ENCODE assay signal across 1 cellular context in the genomic region with DNA sequence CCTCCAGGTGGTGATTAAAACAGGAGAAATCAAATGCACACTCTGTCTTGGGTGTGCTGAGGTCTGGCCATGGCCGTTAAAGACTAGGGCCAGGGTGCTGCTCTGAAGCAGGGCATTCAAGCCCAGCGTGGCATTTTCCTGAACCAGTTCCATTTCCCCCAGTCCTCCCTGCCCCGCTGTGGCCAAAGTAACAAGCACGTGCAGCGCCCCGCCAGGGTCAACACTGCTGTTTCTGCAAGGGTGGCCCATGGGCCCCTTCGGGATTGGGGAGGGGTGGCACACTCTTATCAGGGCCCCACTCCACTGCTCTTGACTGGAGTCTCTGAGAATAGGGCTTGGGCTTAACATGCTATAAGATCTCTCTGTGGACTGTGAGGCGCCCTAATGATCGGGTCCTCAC.
TF ChIP-seq lines count a peak whose summit lies in the region.

No MANE protein-coding gene starts in this region.

TF ChIP-seq in endothelial cell of umbilical vein, 7 proteins besides CTCF, POLR2A, EP300 and RAD21 (continued from another document):
- no peak for TF ChIP-seq GATA2 (IDR thresholded peaks at IDR 0.05; ENCODE audit: insufficient read depth, insufficient read length, low read depth, low read length)
- no peak for TF ChIP-seq FOS (IDR thresholded peaks at IDR 0.05; ENCODE audit: borderline replicate concordance, insufficient read depth, low read length)
- TF ChIP-seq MAX (IDR thresholded peaks at IDR 0.05; ENCODE audit: insufficient read depth, insufficient read length): no peak
- no peak for TF ChIP-seq POLR2AphosphoS5 (IDR thresholded peaks at IDR 0.05; ENCODE audit: insufficient read depth, low read depth, low read length)
